ENCODE assay signal across 10 cellular contexts in genomic region chr1:192788184-192788583, GRCh38. TPM values are rescaled to one million over a fixed set of nuclear protein-coding genes. Genes with fewer than 3 reads are reported as not detected.
DNase-seq lines count a peak whose midpoint lies in the region; ATAC-seq and TF ChIP-seq lines count a peak whose summit lies in the region.
"Had no signal": no experiment of that assay in that cellular context is flagged by ENCODE, and none has a peak within 500 bp of the region (broad histone marks: within the 10 kb centered on the region; RNA-seq: fewer than 3 reads in every experiment).

No MANE protein-coding gene starts in this region.

- H3K4me3 Mint-ChIP-seq in activated T-helper 17 cell treated with anti-CD3 and anti-CD28 coated beads, Interleukin-2, amount 50 U/mL, for 72 hours: no peak overlapping the region
- H3K4me3 Mint-ChIP-seq in activated CD4-positive, alpha-beta memory T cell treated with anti-CD3 and anti-CD28 coated beads, Interleukin-2, amount 10 ng/mL, durations not matched to agents 7 days and 5 days: no peak overlapping the region
- H3K4me3 Mint-ChIP-seq in activated T-helper 1 cell treated with anti-CD3 and anti-CD28 coated beads, Interleukin-12 subunit alpha, Interleukin-12 subunit beta, Interleukin-2, Interleukin-4 antibody, amounts not matched to agents 30 ng/mL and 10 ng/mL and 1 ng/mL, durations not matched to agents 14 hours and 24 hours and 36 hours: no peak overlapping the region
- H3K4me3 Mint-ChIP-seq: activated B cell treated with CpG ODN at 0.5 μM for 24 hours had no signal

- no peaks in the 10 kb centered on the region for H3K36me3 ChIP-seq in testis (ENCODE audit: low read depth, missing control alignments)

- WGBS in testis, 2 donors: 59 to 61% methylated on average over 9 of the region's 9 CpGs

- CTCF ChIA-PET in activated CD4-positive, alpha-beta memory T cell treated with anti-CD3 and anti-CD28 coated beads, Interleukin-2, amount 10 ng/mL, durations not matched to agents 7 days and 5 days (lab: Charles Lee): no interaction called here

- peak; percentile 60 for ATAC-seq in activated T-helper 17 cell treated with anti-CD3 and anti-CD28 coated beads, Interleukin-2, amount 50 U/mL, for 72 hours (replicated peaks)
- ATAC-seq in GM18861 (IDR thresholded peaks at IDR 0.05; ENCODE audit: unreplicated experiment): no peak

- no peaks in the 10 kb centered on the region for H3K27me3 ChIP-seq in testis

- no peak overlapping the region for H3K27ac ChIP-seq in testis
- H3K27ac ChIP-seq: parathyroid adenoma had no signal

- H3K9me3 ChIP-seq in testis: no peaks in the 10 kb centered on the region

- no peaks in the 10 kb centered on the region for H3K36me3 Mint-ChIP-seq in activated T-helper 17 cell treated with anti-CD3 and anti-CD28 coated beads, Interleukin-2, amount 50 U/mL, for 72 hours (ENCODE audit: low read depth)
- H3K36me3 Mint-ChIP-seq in activated CD4-positive, alpha-beta memory T cell treated with anti-CD3 and anti-CD28 coated beads, Interleukin-2, amount 10 ng/mL, durations not matched to agents 7 days and 5 days (ENCODE audit: low read depth): no peaks in the 10 kb centered on the region
- no peaks in the 10 kb centered on the region for H3K36me3 Mint-ChIP-seq in activated T-helper 1 cell treated with anti-CD3 and anti-CD28 coated beads, Interleukin-12 subunit alpha, Interleukin-12 subunit beta, Interleukin-2, Interleukin-4 antibody, amounts not matched to agents 30 ng/mL and 10 ng/mL and 1 ng/mL, durations not matched to agents 14 hours and 24 hours and 36 hours (ENCODE audit: low read depth)

- no peak overlapping the region for H3K4me3 ChIP-seq in testis

- DNase-seq in NCI-H2227 (lab: John Stamatoyannopoulos, UW; ENCODE audit: unreplicated experiment) (peak; percentile 5), NCI-H2227 treated with DMSO at 0.1 percent for 48 hours (lab: John Stamatoyannopoulos, UW) (no peak), iPS-NIHi11 (ENCODE audit: low spot score) (peak; percentile 17), testis (peak; percentile 51)
- no peak for DNase-seq in activated CD4-positive, alpha-beta memory T cell treated with anti-CD3 and anti-CD28 coated beads, Interleukin-2, amount 10 ng/mL, durations not matched to agents 7 days and 5 days
- DNase-seq in activated T-helper 1 cell treated with anti-CD3 and anti-CD28 coated beads, Interleukin-12 subunit alpha, Interleukin-12 subunit beta, Interleukin-2, Interleukin-4 antibody, amounts not matched to agents 30 ng/mL and 10 ng/mL and 1 ng/mL, durations not matched to agents 14 hours and 24 hours and 36 hours (ENCODE audit: low spot score): no peak
- DNase-seq: activated B cell treated with CpG ODN at 0.5 μM for 24 hours had no signal

- TF ChIP-seq POLR2A in testis (IDR thresholded peaks at IDR 0.05): no peak

- H3K9me3 Mint-ChIP-seq in activated T-helper 17 cell treated with anti-CD3 and anti-CD28 coated beads, Interleukin-2, amount 50 U/mL, for 72 hours: no peaks in the 10 kb centered on the region
- no peaks in the 10 kb centered on the region for H3K9me3 Mint-ChIP-seq in activated CD4-positive, alpha-beta memory T cell treated with anti-CD3 and anti-CD28 coated beads, Interleukin-2, amount 10 ng/mL, durations not matched to agents 7 days and 5 days
- no peaks in the 10 kb centered on the region for H3K9me3 Mint-ChIP-seq in activated T-helper 1 cell treated with anti-CD3 and anti-CD28 coated beads, Interleukin-12 subunit alpha, Interleukin-12 subunit beta, Interleukin-2, Interleukin-4 antibody, amounts not matched to agents 30 ng/mL and 10 ng/mL and 1 ng/mL, durations not matched to agents 14 hours and 24 hours and 36 hours
- H3K9me3 Mint-ChIP-seq: activated B cell treated with CpG ODN at 0.5 μM for 24 hours had no signal

- no peak for TF ChIP-seq CTCF in testis (IDR thresholded peaks at IDR 0.05)

- peaks cover 6% of the 10 kb centered on the region for H3K27me3 Mint-ChIP-seq in activated T-helper 17 cell treated with anti-CD3 and anti-CD28 coated beads, Interleukin-2, amount 50 U/mL, for 72 hours
- peaks cover 6% of the 10 kb centered on the region for H3K27me3 Mint-ChIP-seq in activated CD4-positive, alpha-beta memory T cell treated with anti-CD3 and anti-CD28 coated beads, Interleukin-2, amount 10 ng/mL, durations not matched to agents 7 days and 5 days
- H3K27me3 Mint-ChIP-seq in activated T-helper 1 cell treated with anti-CD3 and anti-CD28 coated beads, Interleukin-12 subunit alpha, Interleukin-12 subunit beta, Interleukin-2, Interleukin-4 antibody, amounts not matched to agents 30 ng/mL and 10 ng/mL and 1 ng/mL, durations not matched to agents 14 hours and 24 hours and 36 hours (ENCODE audit: insufficient read depth): peaks cover 9% of the 10 kb centered on the region

- intact Hi-C loops in testis (cut with DNase I; ENCODE audit: low total_unique reads): no loop called here
- intact Hi-C loops in activated T-helper 1 cell treated with anti-CD3 and anti-CD28 coated beads, Interleukin-12 subunit alpha, Interleukin-12 subunit beta, Interleukin-2, Interleukin-4 antibody, amounts not matched to agents 30 ng/mL and 10 ng/mL and 1 ng/mL, durations not matched to agents 14 hours and 24 hours and 36 hours (cut with micrococcal nuclease): no loop called here

- POLR2A ChIA-PET in activated CD4-positive, alpha-beta memory T cell treated with anti-CD3 and anti-CD28 coated beads, Interleukin-2, amount 10 ng/mL, durations not matched to agents 7 days and 5 days (lab: Charles Lee): no interaction called here

- H3K27ac Mint-ChIP-seq in activated T-helper 17 cell treated with anti-CD3 and anti-CD28 coated beads, Interleukin-2, amount 50 U/mL, for 72 hours: no peak overlapping the region
- H3K27ac Mint-ChIP-seq in activated CD4-positive, alpha-beta memory T cell treated with anti-CD3 and anti-CD28 coated beads, Interleukin-2, amount 10 ng/mL, durations not matched to agents 7 days and 5 days: no peak overlapping the region
- no peak overlapping the region for H3K27ac Mint-ChIP-seq in activated T-helper 1 cell treated with anti-CD3 and anti-CD28 coated beads, Interleukin-12 subunit alpha, Interleukin-12 subunit beta, Interleukin-2, Interleukin-4 antibody, amounts not matched to agents 30 ng/mL and 10 ng/mL and 1 ng/mL, durations not matched to agents 14 hours and 24 hours and 36 hours
- H3K27ac Mint-ChIP-seq: activated B cell treated with CpG ODN at 0.5 μM for 24 hours had no signal

- H3K4me1 ChIP-seq in testis: no peaks in the 10 kb centered on the region
- H3K4me1 ChIP-seq: parathyroid adenoma had no signal

- H3K4me1 Mint-ChIP-seq in activated T-helper 17 cell treated with anti-CD3 and anti-CD28 coated beads, Interleukin-2, amount 50 U/mL, for 72 hours: no peaks in the 10 kb centered on the region
- H3K4me1 Mint-ChIP-seq in activated CD4-positive, alpha-beta memory T cell treated with anti-CD3 and anti-CD28 coated beads, Interleukin-2, amount 10 ng/mL, durations not matched to agents 7 days and 5 days: no peaks in the 10 kb centered on the region
- no peaks in the 10 kb centered on the region for H3K4me1 Mint-ChIP-seq in activated T-helper 1 cell treated with anti-CD3 and anti-CD28 coated beads, Interleukin-12 subunit alpha, Interleukin-12 subunit beta, Interleukin-2, Interleukin-4 antibody, amounts not matched to agents 30 ng/mL and 10 ng/mL and 1 ng/mL, durations not matched to agents 14 hours and 24 hours and 36 hours (ENCODE audit: low read depth)
- H3K4me1 Mint-ChIP-seq: activated B cell treated with CpG ODN at 0.5 μM for 24 hours had no signal

RNA-seq across cellular contexts. Expression of gene RGS2, which starts 20.7 kb away (rescaled TPM):
- 10 to 100 TPM; 11.7 to 22.8 TPM for total RNA-seq in activated T-helper 17 cell treated with anti-CD3 and anti-CD28 coated beads, Interleukin-2, amount 50 U/mL, for 72 hours
- total RNA-seq in testis: 10 to 100 TPM; 17.4 to 36.0 TPM
- polyA plus RNA-seq in testis (ENCODE audit: insufficient read depth, low read depth, low replicate concordance): 16.9 TPM
- 1 to 10 TPM; 8.0 to 8.2 TPM for total RNA-seq in activated CD4-positive, alpha-beta memory T cell treated with anti-CD3 and anti-CD28 coated beads, Interleukin-2, amount 10 ng/mL, durations not matched to agents 7 days and 5 days
- total RNA-seq in activated T-helper 1 cell treated with anti-CD3 and anti-CD28 coated beads, Interleukin-12 subunit alpha, Interleukin-12 subunit beta, Interleukin-2, Interleukin-4 antibody, amounts not matched to agents 30 ng/mL and 10 ng/mL and 1 ng/mL, durations not matched to agents 14 hours and 24 hours and 36 hours: 11.3 and 12.1 TPM in 2 replicates

Comparison
In these comparisons a context has a peak if more than half of its experiments do, and no peak if none do; other contexts are left out.
1. DNase-seq: peak in NCI-H2227 (single experiment), iPS-NIHi11 (single experiment) and testis (single experiment); none in NCI-H2227 treated with DMSO at 0.1 percent for 48 hours (single experiment), activated CD4-positive, alpha-beta memory T cell treated with anti-CD3 and anti-CD28 coated beads, Interleukin-2, amount 10 ng/mL, durations not matched to agents 7 days and 5 days (single experiment) and activated T-helper 1 cell treated with anti-CD3 and anti-CD28 coated beads, Interleukin-12 subunit alpha, Interleukin-12 subunit beta, Interleukin-2, Interleukin-4 antibody, amounts not matched to agents 30 ng/mL and 10 ng/mL and 1 ng/mL, durations not matched to agents 14 hours and 24 hours and 36 hours (single experiment).